Comparison of ENCODE assay signal across 8 cellular contexts in genomic region chr1:19974822-19975416, GRCh38.
DNase-seq lines count a peak whose midpoint lies in the region; ATAC-seq and TF ChIP-seq lines count a peak whose summit lies in the region.

No MANE protein-coding gene starts in this region.

- whole genome bisulfite sequencing in iPS DF 6.9 (ENCODE audit: insufficient coverage, insufficient read length), result no CpG with 5 or more reads among the region's 5 CpGs

- peak; percentile 54 for TF ChIP-seq CTCF in GM20000 (IDR thresholded peaks at IDR 0.05; ENCODE audit: extremely low read depth, missing control alignments)

- H3K4me3 ChIP-seq in iPS DF 6.9 (ENCODE audit: low read length), result no peak overlapping the region

- DNase-seq in AG20443 (ENCODE audit: low spot score), result peak; percentile 89
- peak; percentile 57 for DNase-seq in GM20000 (ENCODE audit: low spot score)
- peak; percentile 42 for DNase-seq in NCI-H748 (lab: John Stamatoyannopoulos, UW; ENCODE audit: unreplicated experiment)
- peak; percentile 74 for DNase-seq in astrocyte of the hippocampus (ENCODE audit: low read depth, low spot score)
- DNase-seq in iPS DF 6.9 (ENCODE audit: low read depth, low spot score), result peak; percentile 64
- DNase-seq in stimulated activated CD4-positive, alpha-beta T cell treated with anti-CD3 and anti-CD28 coated beads, Interleukin-4, amount 100 ng/mL, for 1 hour, result peak; percentile 7
- no peak for DNase-seq in OCI-M2 (lab: John Stamatoyannopoulos, UW; ENCODE audit: unreplicated experiment)

- H3K9me3 ChIP-seq in iPS DF 6.9 (ENCODE audit: control insufficient read depth, insufficient read depth, low read length), result no peaks in the 10 kb centered on the region

- H3K4me1 ChIP-seq in iPS DF 6.9 (ENCODE audit: control insufficient read depth, insufficient read depth, low read length), result peaks cover 1% of the 10 kb centered on the region; the same call in 1 of the 2 replicates

- ATAC-seq in HG03521 (IDR thresholded peaks at IDR 0.05; ENCODE audit: unreplicated experiment), result no peak

- no peaks in the 10 kb centered on the region for H3K27me3 ChIP-seq in iPS DF 6.9 (ENCODE audit: control insufficient read depth, insufficient read depth, low read length)

- no peak overlapping the region for H3K27ac ChIP-seq in iPS DF 6.9 (ENCODE audit: low read length)

- no peaks in the 10 kb centered on the region for H3K36me3 ChIP-seq in iPS DF 6.9 (ENCODE audit: control insufficient read depth, insufficient read depth, low read length)
